ENCODE assay signal across 9 cellular contexts in the genomic region with DNA sequence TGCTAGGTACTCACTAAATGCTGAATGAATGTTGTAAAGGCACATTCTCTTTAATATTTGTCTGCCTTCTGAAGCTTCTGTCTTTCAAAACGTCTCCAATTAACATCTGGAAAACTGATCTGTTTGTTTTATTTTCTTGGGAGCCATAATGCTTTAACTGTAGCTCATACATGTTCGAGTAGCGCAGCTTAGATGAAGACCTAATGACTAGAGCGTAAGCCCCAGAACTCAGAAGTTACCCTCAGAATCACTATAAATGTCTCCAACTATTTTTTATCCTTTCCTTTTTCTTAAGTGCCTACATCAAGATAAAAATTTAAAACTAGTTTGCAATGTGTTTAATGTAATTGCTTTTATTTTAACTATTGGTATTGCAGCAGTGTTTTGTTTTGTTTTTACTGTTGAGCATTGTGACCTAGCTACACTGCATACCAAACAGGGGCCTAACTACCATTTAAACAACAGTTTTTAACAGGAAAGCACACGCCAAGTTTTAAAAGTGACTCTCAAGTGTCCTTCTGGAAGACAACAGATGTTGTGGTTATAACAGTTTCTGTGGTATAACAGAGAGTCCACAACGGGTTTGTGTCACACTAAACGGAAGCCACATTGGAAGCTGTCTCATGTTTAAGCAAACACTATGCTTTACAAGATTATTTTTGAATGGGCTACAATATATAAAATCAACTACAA. TPM values are rescaled to one million over a fixed set of nuclear protein-coding genes. Genes with fewer than 3 reads are reported as not detected.
DNase-seq lines count a peak whose midpoint lies in the region; ATAC-seq and TF ChIP-seq lines count a peak whose summit lies in the region.
"Had no signal": no experiment of that assay in that cellular context is flagged by ENCODE, and none has a peak within 500 bp of the region (broad histone marks: within the 10 kb centered on the region; RNA-seq: fewer than 3 reads in every experiment).

No MANE protein-coding gene starts in this region.

- peaks cover 14% of the 10 kb centered on the region for H3K4me1 Mint-ChIP-seq in CD8-positive, alpha-beta T cell (ENCODE audit: low read depth)

- H3K9me3 ChIP-seq in CD8-positive, alpha-beta T cell (ENCODE audit: low read length), result no peaks in the 10 kb centered on the region

- POLR2A ChIA-PET in CD8-positive, alpha-beta T cell (lab: Charles Lee), result interaction anchor here (0.7 kb wide), 1 partner anchor 573 kb away, joined by 3 read pairs; no protein-coding TSS in a partner anchor
- POLR2A ChIA-PET in RWPE1 (lab: Yijun Ruan, JAX; ENCODE audit: low non-redundant PET), result interaction anchor here (0.8 kb wide), 1 partner anchor 8 kb away, joined by 4 read pairs; no protein-coding TSS in a partner anchor

- no peaks in the 10 kb centered on the region for H3K36me3 ChIP-seq in CD8-positive, alpha-beta T cell (ENCODE audit: insufficient read depth, low read length)

- H3K36me3 Mint-ChIP-seq in CD8-positive, alpha-beta T cell, result no peaks in the 10 kb centered on the region

- peaks cover 3% of the 10 kb centered on the region for H3K9me3 Mint-ChIP-seq in CD8-positive, alpha-beta T cell

- H3K27ac Mint-ChIP-seq in CD8-positive, alpha-beta T cell, result peak overlapping the region; percentile 24

- no peak for TF ChIP-seq CTCF in CD8-positive, alpha-beta T cell (IDR thresholded peaks at IDR 0.05)
- no peak for TF ChIP-seq CTCF in RWPE1 (conservative IDR thresholded peaks at IDR 0.05; ENCODE audit: low read depth)

- intact Hi-C loops in CD8-positive, alpha-beta T cell (cut with DNase I, micrococcal nuclease), result no loop called here

- H3K27me3 ChIP-seq in CD8-positive, alpha-beta T cell (ENCODE audit: insufficient read depth, low read length), result no peaks in the 10 kb centered on the region

- CTCF ChIA-PET in CD8-positive, alpha-beta T cell (lab: Charles Lee), result interaction anchor here (0.6 to 1.2 kb wide), 2 partner anchors 9 to 53 kb away, joined by 3 read pairs; no protein-coding TSS in a partner anchor
- CTCF ChIA-PET in RWPE1 (lab: Yijun Ruan, JAX), result no interaction called here

- DNase-seq in CD8-positive, alpha-beta T cell, result no peak
- peak; percentile 12 for DNase-seq in RPMI7951 (ENCODE audit: low read depth)
- DNase-seq in globus pallidus (ENCODE audit: low spot score), result no peak
- no peak for DNase-seq in CD1c-positive myeloid dendritic cell (ENCODE audit: extremely low spot score)
- DNase-seq in RWPE1 (ENCODE audit: low spot score), result no peak
- DNase-seq in SHP77 treated with DMSO at 0.1 percent for 48 hours (lab: John Stamatoyannopoulos, UW), result no peak
- DNase-seq: activated gamma-delta T cell had no signal

- ATAC-seq in CD8-positive, alpha-beta T cell, result no peak
- ATAC-seq in GM19324 (IDR thresholded peaks at IDR 0.05; ENCODE audit: low FRiP score, unreplicated experiment), result peak; percentile 94
- ATAC-seq in HG03060 (IDR thresholded peaks at IDR 0.05; ENCODE audit: low read depth, unreplicated experiment), result peak; percentile 92

- no peak overlapping the region for H3K27ac ChIP-seq in CD8-positive, alpha-beta T cell (ENCODE audit: low read depth, low read length)
- H3K27ac ChIP-seq in RWPE1, result no peak overlapping the region

- no peak overlapping the region for H3K4me3 Mint-ChIP-seq in CD8-positive, alpha-beta T cell

- peaks cover 4% of the 10 kb centered on the region for H3K27me3 Mint-ChIP-seq in CD8-positive, alpha-beta T cell (ENCODE audit: low read depth)

- H3K4me3 ChIP-seq in CD8-positive, alpha-beta T cell (ENCODE audit: low read depth, low read length), result no peak overlapping the region

- H3K4me1 ChIP-seq in CD8-positive, alpha-beta T cell (ENCODE audit: insufficient read depth, low read length), result peaks cover 11% of the 10 kb centered on the region

RNA-seq across cellular contexts. Expression of a gene that starts 42.0 kb away (rescaled TPM):
- total RNA-seq in CD8-positive, alpha-beta T cell, result 10 to 100 TPM in 1 of 2 experiments, 1 to 10 TPM in 1; 9.8 to 11.1 TPM
- total RNA-seq in RPMI7951 (2014; rRNA removed; shearing (Covaris generic)), result 20.1 and 32.7 TPM in 2 replicates

RNA-seq across cellular contexts. Expression of a gene that starts 42.1 kb away (rescaled TPM):
- under 1 TPM; 0.36 to 0.49 TPM for total RNA-seq in CD8-positive, alpha-beta T cell
- total RNA-seq in RPMI7951 (2014; rRNA removed; shearing (Covaris generic)), result 29.7 and 40.3 TPM in 2 replicates

Comparison
In these comparisons a context has a peak if more than half of its experiments do, and no peak if none do; other contexts are left out.
1. RNA of a gene that starts 42.1 kb away (total RNA-seq): 29.7 to 40.3 TPM in RPMI7951; 0.36 to 0.49 TPM in CD8-positive, alpha-beta T cell; every median in the first group is over 10 times any median in the second.